Comparison of ENCODE assay signal across 8 cellular contexts in the genomic region with DNA sequence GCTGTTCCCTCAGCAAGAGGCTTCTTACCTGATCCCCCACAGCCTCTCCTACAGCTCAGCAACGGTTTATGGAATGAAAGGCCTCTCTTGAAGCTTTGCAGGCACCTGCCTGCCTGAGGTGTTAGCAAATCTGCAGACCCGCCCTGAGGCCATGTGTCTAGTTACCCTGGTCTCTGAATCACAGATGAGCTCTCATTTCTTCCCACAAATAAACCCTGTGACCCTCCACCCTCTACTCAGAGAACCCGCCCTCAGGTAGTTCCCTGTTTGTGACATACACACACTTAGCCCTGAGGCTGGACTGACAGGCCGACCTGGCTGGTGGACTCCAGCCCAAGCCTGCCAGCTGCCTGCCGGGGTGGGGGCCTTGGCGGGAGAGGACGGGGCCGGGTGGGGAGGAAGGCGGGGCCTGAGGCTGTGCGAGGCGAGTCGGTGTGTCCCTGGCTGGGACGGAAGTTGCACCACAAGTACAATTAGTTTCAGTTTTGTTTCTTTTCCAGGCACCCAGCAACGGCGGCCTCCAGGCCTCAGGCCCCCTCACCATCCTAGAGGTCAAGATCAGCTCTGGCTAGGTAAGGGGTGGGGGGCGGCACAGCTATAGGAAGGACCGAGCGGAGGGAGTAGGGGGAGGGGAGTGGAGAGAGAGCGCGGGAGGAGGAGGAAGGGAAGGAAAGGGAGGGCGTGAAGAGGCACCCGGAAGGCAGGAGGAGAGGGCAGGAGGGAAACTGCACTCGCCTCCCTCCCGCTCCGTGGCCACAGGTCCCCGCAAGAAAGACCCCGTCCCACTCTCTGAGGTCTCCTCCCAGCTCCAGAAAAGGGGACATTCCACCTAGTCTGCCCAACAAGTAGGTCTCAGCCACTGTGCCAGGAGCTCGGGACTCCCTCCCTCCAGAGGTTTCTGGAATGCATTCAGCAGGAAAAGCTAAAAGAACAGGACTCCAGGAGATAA. TPM values are rescaled to one million over a fixed set of nuclear protein-coding genes. Genes with fewer than 3 reads are reported as not detected.
DNase-seq lines count a peak whose midpoint lies in the region; ATAC-seq and TF ChIP-seq lines count a peak whose summit lies in the region.

A gene with protein sequence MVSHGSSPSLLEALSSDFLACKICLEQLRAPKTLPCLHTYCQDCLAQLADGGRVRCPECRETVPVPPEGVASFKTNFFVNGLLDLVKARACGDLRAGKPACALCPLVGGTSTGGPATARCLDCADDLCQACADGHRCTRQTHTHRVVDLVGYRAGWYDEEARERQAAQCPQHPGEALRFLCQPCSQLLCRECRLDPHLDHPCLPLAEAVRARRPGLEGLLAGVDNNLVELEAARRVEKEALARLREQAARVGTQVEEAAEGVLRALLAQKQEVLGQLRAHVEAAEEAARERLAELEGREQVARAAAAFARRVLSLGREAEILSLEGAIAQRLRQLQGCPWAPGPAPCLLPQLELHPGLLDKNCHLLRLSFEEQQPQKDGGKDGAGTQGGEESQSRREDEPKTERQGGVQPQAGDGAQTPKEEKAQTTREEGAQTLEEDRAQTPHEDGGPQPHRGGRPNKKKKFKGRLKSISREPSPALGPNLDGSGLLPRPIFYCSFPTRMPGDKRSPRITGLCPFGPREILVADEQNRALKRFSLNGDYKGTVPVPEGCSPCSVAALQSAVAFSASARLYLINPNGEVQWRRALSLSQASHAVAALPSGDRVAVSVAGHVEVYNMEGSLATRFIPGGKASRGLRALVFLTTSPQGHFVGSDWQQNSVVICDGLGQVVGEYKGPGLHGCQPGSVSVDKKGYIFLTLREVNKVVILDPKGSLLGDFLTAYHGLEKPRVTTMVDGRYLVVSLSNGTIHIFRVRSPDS (plus strand): TSS at position 482 of the 949 bp plus-strand sequence. CDS start 1,832 bp downstream, outside the sequence.

- H3K4me1 ChIP-seq in rectal smooth muscle tissue (ENCODE audit: control insufficient read depth, insufficient read depth, low read length) = no peaks in the 10 kb centered on the region
- peaks cover 0 to 17% of the 10 kb centered on the region in 2 donors for H3K4me1 ChIP-seq in uterus

- DNase-seq in GDM1 (lab: John Stamatoyannopoulos, UW) = peak; percentile 58
- peak; percentile 74 for DNase-seq in HCEC 1CT
- peak; percentile 89 for DNase-seq in NAMALWA (ENCODE audit: low spot score)
- peak; percentile 87 for DNase-seq in amniotic epithelial cell (ENCODE audit: low read depth)
- DNase-seq in left ventricle myocardium superior = peak; percentile 91
- peak; percentile 85 to 86 for DNase-seq in uterus

- no peaks in the 10 kb centered on the region for H3K9me3 ChIP-seq in uterus

- H3K9ac ChIP-seq in rectal smooth muscle tissue (ENCODE audit: low read length) = peak within 1 kb of the TSS; percentile 97

- H3K36me3 ChIP-seq in rectal smooth muscle tissue (ENCODE audit: control insufficient read depth, insufficient read depth, low read length) (peaks cover 6% of the 10 kb centered on the region), uterus (no peaks in the 10 kb centered on the region)

- TF ChIP-seq CTCF in uterus (IDR thresholded peaks at IDR 0.05) = no peak

- intact Hi-C loops in T-helper 1 cell treated with Interleukin-12 subunit alpha and Interleukin-12 subunit beta and Interleukin-4 antibody, amounts not matched to agents 30 ng/mL and 1 ng/mL, for 36 hours (cut with micrococcal nuclease) = loop anchor here (1.0 to 10.0 kb wide), 12 partner anchors 8 to 1280 kb away; partner anchors contain the start of genes AP1S1, FIS1, PPP1R35 and UFSP1
- intact Hi-C loops in left ventricle myocardium superior (cut with micrococcal nuclease) = loop anchor here (10.0 kb wide), 1 partner anchor 60 kb away; no protein-coding TSS in a partner anchor
- intact Hi-C loops in uterus (cut with DNase I; ENCODE audit: low total_unique reads) = no loop called here

- H3K4me3 ChIP-seq in rectal smooth muscle tissue (ENCODE audit: low read length) (peak within 1 kb of the TSS; percentile 85), uterus (peak within 1 kb of the TSS; percentile 71 to 86)

- TF ChIP-seq POLR2A in uterus (IDR thresholded peaks at IDR 0.05) = peak; percentile 40 to 59

- ATAC-seq in left ventricle myocardium superior = peak; percentile 96

- H3K27me3 ChIP-seq in rectal smooth muscle tissue (ENCODE audit: control insufficient read depth, insufficient read depth, low read length) = no peaks in the 10 kb centered on the region
- no peaks in the 10 kb centered on the region for H3K27me3 ChIP-seq in uterus

- peak within 1 kb of the TSS; percentile 90 for H3K27ac ChIP-seq in rectal smooth muscle tissue (ENCODE audit: low read depth, low read length)
- peak within 1 kb of the TSS; percentile 92 to 97 for H3K27ac ChIP-seq in uterus

RNA-seq across cellular contexts. Expression of the gene that starts here (rescaled TPM):
- 63.4 and 73.7 TPM in 2 replicates for total RNA-seq in T-helper 1 cell treated with Interleukin-12 subunit alpha and Interleukin-12 subunit beta and Interleukin-4 antibody, amounts not matched to agents 30 ng/mL and 1 ng/mL, for 36 hours
- total RNA-seq in left ventricle myocardium superior (16.6 TPM), uterus (10 to 100 TPM in 3 of 4 donors, 1 to 10 TPM in 1; 9.7 to 73.0 (median 26.3) TPM)

Comparison
In these comparisons a context has a peak if more than half of its experiments do, and no peak if none do; other contexts are left out.
1. Peak in every context shown above with its lines: DNase-seq, ATAC-seq, H3K4me3 ChIP-seq and H3K27ac ChIP-seq.